1 cellular context compared by ENCODE assay signal in the genomic region with DNA sequence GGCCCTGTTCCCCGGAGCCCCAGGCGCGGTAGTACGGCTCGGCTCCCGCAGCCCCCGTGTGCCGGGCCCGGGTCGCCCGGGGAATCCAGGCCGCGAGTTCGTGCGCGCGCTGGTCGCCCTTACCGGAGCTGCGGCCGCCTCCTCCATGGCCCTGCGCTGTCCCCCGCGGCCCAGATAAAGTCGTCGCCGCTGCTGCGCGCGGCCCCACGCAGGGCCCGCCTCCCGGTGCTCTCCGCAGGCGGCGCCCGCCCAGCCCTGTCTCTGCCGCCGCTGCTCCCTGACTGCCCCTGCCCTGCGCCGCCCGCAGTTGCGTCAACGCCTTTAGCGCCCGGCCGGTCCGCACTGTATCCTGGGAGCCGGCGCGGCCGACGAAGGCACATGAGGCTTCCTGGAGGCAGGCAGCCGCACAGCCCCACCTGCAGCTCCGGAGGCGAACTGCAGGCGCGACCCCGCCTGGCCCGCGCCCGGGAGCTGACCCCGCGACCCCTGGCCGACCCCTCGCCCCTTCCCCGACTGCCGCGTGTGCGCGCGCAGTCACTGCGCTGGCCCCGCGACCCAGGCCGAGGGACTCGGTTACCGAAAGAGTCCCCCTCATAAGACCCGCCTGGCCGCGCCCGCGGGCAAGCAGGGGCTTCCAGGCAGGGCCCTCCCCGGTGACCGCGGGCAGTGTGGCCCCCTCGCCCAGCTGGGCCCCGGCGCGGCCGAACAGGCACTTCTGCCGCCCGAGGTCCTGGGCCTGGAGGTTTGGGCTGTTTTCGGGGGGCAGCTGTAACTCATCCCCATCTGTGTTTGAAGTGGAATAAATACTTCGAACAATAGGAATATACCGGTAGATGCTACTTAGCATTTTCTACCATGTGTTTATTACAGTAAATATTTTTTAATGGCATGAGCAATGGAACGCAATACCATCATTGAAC.
TF ChIP-seq lines count a peak whose summit lies in the region.

No MANE protein-coding gene starts in this region.

TF ChIP-seq in HEK293, 187 proteins besides CTCF, POLR2A, EP300 and RAD21 (continued from another document and continues in another):
- TF ChIP-seq ZNF223 (tag by site-specific recombination; IDR thresholded peaks at IDR 0.05) = no peak
- no peak for TF ChIP-seq SALL2 (tag by site-specific recombination; IDR thresholded peaks at IDR 0.05; ENCODE audit: borderline replicate concordance)
- peak; percentile 83 for TF ChIP-seq ZBTB48 (tag by site-specific recombination; IDR thresholded peaks at IDR 0.05)
- TF ChIP-seq ZNF155 (tag by site-specific recombination; IDR thresholded peaks at IDR 0.05) = no peak
- TF ChIP-seq ZNF214 (tag by site-specific recombination; IDR thresholded peaks at IDR 0.05; ENCODE audit: borderline replicate concordance) = no peak
- TF ChIP-seq, protein P1, sequence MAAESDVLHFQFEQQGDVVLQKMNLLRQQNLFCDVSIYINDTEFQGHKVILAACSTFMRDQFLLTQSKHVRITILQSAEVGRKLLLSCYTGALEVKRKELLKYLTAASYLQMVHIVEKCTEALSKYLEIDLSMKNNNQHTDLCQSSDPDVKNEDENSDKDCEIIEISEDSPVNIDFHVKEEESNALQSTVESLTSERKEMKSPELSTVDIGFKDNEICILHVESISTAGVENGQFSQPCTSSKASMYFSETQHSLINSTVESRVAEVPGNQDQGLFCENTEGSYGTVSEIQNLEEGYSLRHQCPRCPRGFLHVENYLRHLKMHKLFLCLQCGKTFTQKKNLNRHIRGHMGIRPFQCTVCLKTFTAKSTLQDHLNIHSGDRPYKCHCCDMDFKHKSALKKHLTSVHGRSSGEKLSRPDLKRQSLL (tag by site-specific recombination; IDR thresholded peaks at IDR 0.05) = no peak
- TF ChIP-seq, protein P2, sequence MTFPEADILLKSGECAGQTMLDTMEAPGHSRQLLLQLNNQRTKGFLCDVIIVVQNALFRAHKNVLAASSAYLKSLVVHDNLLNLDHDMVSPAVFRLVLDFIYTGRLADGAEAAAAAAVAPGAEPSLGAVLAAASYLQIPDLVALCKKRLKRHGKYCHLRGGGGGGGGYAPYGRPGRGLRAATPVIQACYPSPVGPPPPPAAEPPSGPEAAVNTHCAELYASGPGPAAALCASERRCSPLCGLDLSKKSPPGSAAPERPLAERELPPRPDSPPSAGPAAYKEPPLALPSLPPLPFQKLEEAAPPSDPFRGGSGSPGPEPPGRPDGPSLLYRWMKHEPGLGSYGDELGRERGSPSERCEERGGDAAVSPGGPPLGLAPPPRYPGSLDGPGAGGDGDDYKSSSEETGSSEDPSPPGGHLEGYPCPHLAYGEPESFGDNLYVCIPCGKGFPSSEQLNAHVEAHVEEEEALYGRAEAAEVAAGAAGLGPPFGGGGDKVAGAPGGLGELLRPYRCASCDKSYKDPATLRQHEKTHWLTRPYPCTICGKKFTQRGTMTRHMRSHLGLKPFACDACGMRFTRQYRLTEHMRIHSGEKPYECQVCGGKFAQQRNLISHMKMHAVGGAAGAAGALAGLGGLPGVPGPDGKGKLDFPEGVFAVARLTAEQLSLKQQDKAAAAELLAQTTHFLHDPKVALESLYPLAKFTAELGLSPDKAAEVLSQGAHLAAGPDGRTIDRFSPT (tag by site-specific recombination; IDR thresholded peaks at IDR 0.05) = peak; percentile 46; the same call in 1 of the 2 replicates
- TF ChIP-seq GLI4 (tag by site-specific recombination; IDR thresholded peaks at IDR 0.05) = no peak
- no peak for TF ChIP-seq ZNF664 (tag by site-specific recombination; IDR thresholded peaks at IDR 0.05)
- no peak for TF ChIP-seq ZNF747 (tag by site-specific recombination; IDR thresholded peaks at IDR 0.05)
- no peak for TF ChIP-seq ZNF610 (tag by site-specific recombination; IDR thresholded peaks at IDR 0.05; ENCODE audit: borderline replicate concordance)
- TF ChIP-seq ZFP41 (tag by site-specific recombination; IDR thresholded peaks at IDR 0.05; ENCODE audit: borderline replicate concordance) = no peak
- TF ChIP-seq ZNF48 (tag by site-specific recombination; IDR thresholded peaks at IDR 0.05) = no peak
- TF ChIP-seq ZNF660 (tag by site-specific recombination; IDR thresholded peaks at IDR 0.05) = peak; percentile 90; the same call in 1 of the 2 replicates
- 0 out of 2 replicates have a peak, but pooled peaks have one; percentile 16 for TF ChIP-seq EGR2 (tag by site-specific recombination; IDR thresholded peaks at IDR 0.05; ENCODE audit: low read depth)
- TF ChIP-seq ZNF37A (tag by site-specific recombination; IDR thresholded peaks at IDR 0.05) = no peak; the same call in 1 of the 2 replicates
- no peak for TF ChIP-seq ZNF830 (tag by site-specific recombination; IDR thresholded peaks at IDR 0.05; ENCODE audit: low read depth)
- TF ChIP-seq, protein P3, sequence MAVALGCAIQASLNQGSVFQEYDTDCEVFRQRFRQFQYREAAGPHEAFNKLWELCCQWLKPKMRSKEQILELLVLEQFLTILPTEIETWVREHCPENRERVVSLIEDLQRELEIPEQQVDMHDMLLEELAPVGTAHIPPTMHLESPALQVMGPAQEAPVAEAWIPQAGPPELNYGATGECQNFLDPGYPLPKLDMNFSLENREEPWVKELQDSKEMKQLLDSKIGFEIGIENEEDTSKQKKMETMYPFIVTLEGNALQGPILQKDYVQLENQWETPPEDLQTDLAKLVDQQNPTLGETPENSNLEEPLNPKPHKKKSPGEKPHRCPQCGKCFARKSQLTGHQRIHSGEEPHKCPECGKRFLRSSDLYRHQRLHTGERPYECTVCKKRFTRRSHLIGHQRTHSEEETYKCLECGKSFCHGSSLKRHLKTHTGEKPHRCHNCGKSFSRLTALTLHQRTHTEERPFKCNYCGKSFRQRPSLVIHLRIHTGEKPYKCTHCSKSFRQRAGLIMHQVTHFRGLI (tag by site-specific recombination; IDR thresholded peaks at IDR 0.05) = peak; percentile 92
- peak; percentile 96; the same call in 1 of the 2 replicates for TF ChIP-seq BCL11B (tag by site-specific recombination; IDR thresholded peaks at IDR 0.05; ENCODE audit: low read depth)
- no peak for TF ChIP-seq ZNF248 (tag by site-specific recombination; IDR thresholded peaks at IDR 0.05)
- peak; percentile 12; the same call in 1 of the 2 replicates for TF ChIP-seq ZNF629 (tag by site-specific recombination; IDR thresholded peaks at IDR 0.05)
- no peak for TF ChIP-seq ZNF792 (tag by site-specific recombination; IDR thresholded peaks at IDR 0.05)
- no peak for TF ChIP-seq ZNF16 (tag by site-specific recombination; IDR thresholded peaks at IDR 0.05; ENCODE audit: low read depth)
- TF ChIP-seq ZNF239 (tag by site-specific recombination; IDR thresholded peaks at IDR 0.05) = no peak
- 0 out of 2 replicates have a peak, but pooled peaks have one; percentile 9 for TF ChIP-seq GLIS1 (tag by site-specific recombination; IDR thresholded peaks at IDR 0.05)
- TF ChIP-seq, protein P4, sequence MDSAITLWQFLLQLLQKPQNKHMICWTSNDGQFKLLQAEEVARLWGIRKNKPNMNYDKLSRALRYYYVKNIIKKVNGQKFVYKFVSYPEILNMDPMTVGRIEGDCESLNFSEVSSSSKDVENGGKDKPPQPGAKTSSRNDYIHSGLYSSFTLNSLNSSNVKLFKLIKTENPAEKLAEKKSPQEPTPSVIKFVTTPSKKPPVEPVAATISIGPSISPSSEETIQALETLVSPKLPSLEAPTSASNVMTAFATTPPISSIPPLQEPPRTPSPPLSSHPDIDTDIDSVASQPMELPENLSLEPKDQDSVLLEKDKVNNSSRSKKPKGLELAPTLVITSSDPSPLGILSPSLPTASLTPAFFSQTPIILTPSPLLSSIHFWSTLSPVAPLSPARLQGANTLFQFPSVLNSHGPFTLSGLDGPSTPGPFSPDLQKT (IDR thresholded peaks at IDR 0.05; ENCODE audit: borderline replicate concordance, low read depth, low read length) = no peak
- TF ChIP-seq ZNF529 (tag by site-specific recombination; IDR thresholded peaks at IDR 0.05; ENCODE audit: insufficient replicate concordance) = no peak
- TF ChIP-seq ZNF768 (tag by site-specific recombination; IDR thresholded peaks at IDR 0.05) = no peak
- no peak for TF ChIP-seq TCF7L2 (IDR thresholded peaks at IDR 0.05; ENCODE audit: borderline replicate concordance, low read depth, low read length)
- no peak for TF ChIP-seq ZNF621 (tag by site-specific recombination; IDR thresholded peaks at IDR 0.05)
- peak; percentile 43 for TF ChIP-seq SP3 (tag by site-specific recombination; IDR thresholded peaks at IDR 0.05)
- no peak for TF ChIP-seq ZSCAN23 (tag by site-specific recombination; IDR thresholded peaks at IDR 0.05)
- TF ChIP-seq, protein P5, sequence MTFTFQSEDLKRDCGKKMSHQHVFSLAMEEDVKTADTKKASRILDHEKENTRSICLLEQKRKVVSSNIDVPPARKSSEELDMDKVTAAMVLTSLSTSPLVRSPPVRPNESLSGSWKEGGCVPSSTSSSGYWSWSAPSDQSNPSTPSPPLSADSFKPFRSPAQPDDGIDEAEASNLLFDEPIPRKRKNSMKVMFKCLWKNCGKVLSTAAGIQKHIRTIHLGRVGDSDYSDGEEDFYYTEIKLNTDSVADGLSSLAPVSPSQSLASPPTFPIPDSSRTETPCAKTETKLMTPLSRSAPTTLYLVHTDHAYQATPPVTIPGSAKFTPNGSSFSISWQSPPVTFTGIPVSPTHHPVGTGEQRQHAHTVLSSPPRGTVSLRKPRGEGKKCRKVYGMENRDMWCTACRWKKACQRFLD (tag by site-specific recombination; IDR thresholded peaks at IDR 0.05) = peak; percentile 76; the same call in 1 of the 2 replicates
- TF ChIP-seq OSR2 (tag by site-specific recombination; IDR thresholded peaks at IDR 0.05) = peak; percentile 10; the same call in 1 of the 2 replicates
- no peak for TF ChIP-seq ZNF514 (tag by site-specific recombination; IDR thresholded peaks at IDR 0.05)
- TF ChIP-seq, protein P6, sequence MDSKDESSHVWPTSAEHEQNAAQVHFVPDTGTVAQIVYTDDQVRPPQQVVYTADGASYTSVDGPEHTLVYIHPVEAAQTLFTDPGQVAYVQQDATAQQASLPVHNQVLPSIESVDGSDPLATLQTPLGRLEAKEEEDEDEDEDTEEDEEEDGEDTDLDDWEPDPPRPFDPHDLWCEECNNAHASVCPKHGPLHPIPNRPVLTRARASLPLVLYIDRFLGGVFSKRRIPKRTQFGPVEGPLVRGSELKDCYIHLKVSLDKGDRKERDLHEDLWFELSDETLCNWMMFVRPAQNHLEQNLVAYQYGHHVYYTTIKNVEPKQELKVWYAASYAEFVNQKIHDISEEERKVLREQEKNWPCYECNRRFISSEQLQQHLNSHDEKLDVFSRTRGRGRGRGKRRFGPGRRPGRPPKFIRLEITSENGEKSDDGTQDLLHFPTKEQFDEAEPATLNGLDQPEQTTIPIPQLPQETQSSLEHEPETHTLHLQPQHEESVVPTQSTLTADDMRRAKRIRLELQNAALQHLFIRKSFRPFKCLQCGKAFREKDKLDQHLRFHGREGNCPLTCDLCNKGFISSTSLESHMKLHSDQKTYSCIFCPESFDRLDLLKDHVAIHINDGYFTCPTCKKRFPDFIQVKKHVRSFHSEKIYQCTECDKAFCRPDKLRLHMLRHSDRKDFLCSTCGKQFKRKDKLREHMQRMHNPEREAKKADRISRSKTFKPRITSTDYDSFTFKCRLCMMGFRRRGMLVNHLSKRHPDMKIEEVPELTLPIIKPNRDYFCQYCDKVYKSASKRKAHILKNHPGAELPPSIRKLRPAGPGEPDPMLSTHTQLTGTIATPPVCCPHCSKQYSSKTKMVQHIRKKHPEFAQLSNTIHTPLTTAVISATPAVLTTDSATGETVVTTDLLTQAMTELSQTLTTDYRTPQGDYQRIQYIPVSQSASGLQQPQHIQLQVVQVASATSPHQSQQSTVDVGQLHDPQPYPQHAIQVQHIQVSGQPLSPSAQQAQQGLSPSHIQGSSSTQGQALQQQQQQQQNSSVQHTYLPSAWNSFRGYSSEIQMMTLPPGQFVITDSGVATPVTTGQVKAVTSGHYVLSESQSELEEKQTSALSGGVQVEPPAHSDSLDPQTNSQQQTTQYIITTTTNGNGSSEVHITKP (tag by site-specific recombination; IDR thresholded peaks at IDR 0.05) = no peak
- TF ChIP-seq, protein P7, sequence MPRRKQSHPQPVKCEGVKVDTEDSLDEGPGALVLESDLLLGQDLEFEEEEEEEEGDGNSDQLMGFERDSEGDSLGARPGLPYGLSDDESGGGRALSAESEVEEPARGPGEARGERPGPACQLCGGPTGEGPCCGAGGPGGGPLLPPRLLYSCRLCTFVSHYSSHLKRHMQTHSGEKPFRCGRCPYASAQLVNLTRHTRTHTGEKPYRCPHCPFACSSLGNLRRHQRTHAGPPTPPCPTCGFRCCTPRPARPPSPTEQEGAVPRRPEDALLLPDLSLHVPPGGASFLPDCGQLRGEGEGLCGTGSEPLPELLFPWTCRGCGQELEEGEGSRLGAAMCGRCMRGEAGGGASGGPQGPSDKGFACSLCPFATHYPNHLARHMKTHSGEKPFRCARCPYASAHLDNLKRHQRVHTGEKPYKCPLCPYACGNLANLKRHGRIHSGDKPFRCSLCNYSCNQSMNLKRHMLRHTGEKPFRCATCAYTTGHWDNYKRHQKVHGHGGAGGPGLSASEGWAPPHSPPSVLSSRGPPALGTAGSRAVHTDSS (tag by site-specific recombination; IDR thresholded peaks at IDR 0.05) = peak; percentile 43; the same call in 1 of the 2 replicates
- TF ChIP-seq ZNF510 (tag by site-specific recombination; IDR thresholded peaks at IDR 0.05; ENCODE audit: insufficient replicate concordance) = no peak
- no peak for TF ChIP-seq PRDM1 (tag by site-specific recombination; IDR thresholded peaks at IDR 0.05)
- no peak for TF ChIP-seq ZNF114 (tag by site-specific recombination; IDR thresholded peaks at IDR 0.05)
- TF ChIP-seq RBAK (tag by site-specific recombination; IDR thresholded peaks at IDR 0.05) = no peak
- TF ChIP-seq ZNF354C (tag by site-specific recombination; IDR thresholded peaks at IDR 0.05; ENCODE audit: borderline replicate concordance, low read depth) = no peak
- TF ChIP-seq ZNF169 (tag by site-specific recombination; IDR thresholded peaks at IDR 0.05) = no peak
- peak; percentile 4; the same call in 1 of the 2 replicates for TF ChIP-seq ZNF596 (tag by site-specific recombination; IDR thresholded peaks at IDR 0.05)
- TF ChIP-seq ZNF549 (tag by site-specific recombination; IDR thresholded peaks at IDR 0.05) = no peak
- TF ChIP-seq, protein P8, sequence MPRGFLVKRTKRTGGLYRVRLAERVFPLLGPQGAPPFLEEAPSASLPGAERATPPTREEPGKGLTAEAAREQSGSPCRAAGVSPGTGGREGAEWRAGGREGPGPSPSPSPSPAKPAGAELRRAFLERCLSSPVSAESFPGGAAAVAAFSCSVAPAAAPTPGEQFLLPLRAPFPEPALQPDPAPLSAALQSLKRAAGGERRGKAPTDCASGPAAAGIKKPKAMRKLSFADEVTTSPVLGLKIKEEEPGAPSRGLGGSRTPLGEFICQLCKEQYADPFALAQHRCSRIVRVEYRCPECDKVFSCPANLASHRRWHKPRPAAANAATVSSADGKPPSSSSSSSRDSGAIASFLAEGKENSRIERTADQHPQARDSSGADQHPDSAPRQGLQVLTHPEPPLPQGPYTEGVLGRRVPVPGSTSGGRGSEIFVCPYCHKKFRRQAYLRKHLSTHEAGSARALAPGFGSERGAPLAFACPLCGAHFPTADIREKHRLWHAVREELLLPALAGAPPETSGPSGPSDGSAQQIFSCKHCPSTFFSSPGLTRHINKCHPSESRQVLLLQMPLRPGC (tag by site-specific recombination; IDR thresholded peaks at IDR 0.05) = peak; percentile 18; the same call in 1 of the 2 replicates
- TF ChIP-seq ZNF138 (tag by site-specific recombination; IDR thresholded peaks at IDR 0.05; ENCODE audit: borderline replicate concordance) = no peak
- no peak for TF ChIP-seq ZNF416 (tag by site-specific recombination; IDR thresholded peaks at IDR 0.05)
